ENCODE assay signal across 9 cellular contexts in genomic region chr19:57321164-57321563, GRCh38. TPM values are rescaled to one million over a fixed set of nuclear protein-coding genes. Genes with fewer than 3 reads are reported as not detected.
DNase-seq lines count a peak whose midpoint lies in the region; ATAC-seq and TF ChIP-seq lines count a peak whose summit lies in the region.
"Had no signal": no experiment of that assay in that cellular context is flagged by ENCODE, and none has a peak within 500 bp of the region (broad histone marks: within the 10 kb centered on the region; RNA-seq: fewer than 3 reads in every experiment).

No MANE protein-coding gene starts in this region.

- H3K4me3 ChIP-seq in lower leg skin (ENCODE audit: low read depth, poor library complexity, severe bottlenecking) = peak overlapping the region; percentile 90

- peaks cover 46% of the 10 kb centered on the region for H3K36me3 Mint-ChIP-seq in activated naive CD4-positive, alpha-beta T cell treated with anti-CD3 and anti-CD28 coated beads, Interleukin-2, amount 50 U/mL, for 24 hours
- H3K36me3 Mint-ChIP-seq in activated naive CD8-positive, alpha-beta T cell treated with anti-CD3 and anti-CD28 coated beads, Interleukin-2, amount 50 U/mL, for 24 hours (ENCODE audit: low read depth) = peaks cover 41% of the 10 kb centered on the region
- peaks cover 9% of the 10 kb centered on the region for H3K36me3 Mint-ChIP-seq in type B pancreatic cell

- no peak for TF ChIP-seq POLR2A in lower leg skin (IDR thresholded peaks at IDR 0.05)

- H3K27ac Mint-ChIP-seq in activated naive CD4-positive, alpha-beta T cell treated with anti-CD3 and anti-CD28 coated beads, Interleukin-2, amount 50 U/mL, for 24 hours = peak overlapping the region; percentile 80
- H3K27ac Mint-ChIP-seq in activated naive CD8-positive, alpha-beta T cell treated with anti-CD3 and anti-CD28 coated beads, Interleukin-2, amount 50 U/mL, for 24 hours = peak overlapping the region; percentile 89
- H3K27ac Mint-ChIP-seq in type B pancreatic cell = peak overlapping the region; percentile 97

- DNase-seq in activated naive CD4-positive, alpha-beta T cell treated with Interleukin-2 at 50 U/mL for 16 hours = no peak
- no peak for DNase-seq in activated naive CD8-positive, alpha-beta T cell treated with anti-CD3 and anti-CD28 coated beads, Interleukin-2, amount 50 U/mL, for 24 hours
- DNase-seq in lower leg skin (ENCODE audit: low spot score in 2 of 2) (no peak), type B pancreatic cell (ENCODE audit: extremely low spot score, unreplicated experiment) (no peak)
- DNase-seq in activated CD8-positive, alpha-beta memory T cell treated with anti-CD3 and anti-CD28 coated beads, Interleukin-2, amount 50 U/mL, for 4 hours = no peak
- DNase-seq: stimulated activated CD4-positive, alpha-beta T cell treated with anti-CD3 and anti-CD28 coated beads, Interleukin-4, amount 100 ng/mL, for 4 hours had no signal

- intact Hi-C loops in lower leg skin (cut with DNase I; ENCODE audit: low total_unique reads) = no loop called here

- TF ChIP-seq CTCF in lower leg skin (IDR thresholded peaks at IDR 0.05) = no peak
- TF ChIP-seq CTCF in type B pancreatic cell (conservative IDR thresholded peaks at IDR 0.05) = no peak

- peak overlapping the region; percentile 97 for H3K4me3 Mint-ChIP-seq in activated naive CD4-positive, alpha-beta T cell treated with anti-CD3 and anti-CD28 coated beads, Interleukin-2, amount 50 U/mL, for 24 hours
- H3K4me3 Mint-ChIP-seq in activated naive CD8-positive, alpha-beta T cell treated with anti-CD3 and anti-CD28 coated beads, Interleukin-2, amount 50 U/mL, for 24 hours = peak overlapping the region; percentile 89
- H3K4me3 Mint-ChIP-seq in type B pancreatic cell = peak overlapping the region; percentile 89

- no peak for ATAC-seq in activated naive CD8-positive, alpha-beta T cell treated with anti-CD3 and anti-CD28 coated beads, Interleukin-2, amount 50 U/mL, for 24 hours
- ATAC-seq in GM21381 (IDR thresholded peaks at IDR 0.05; ENCODE audit: unreplicated experiment) = no peak
- no peak for ATAC-seq in HG03354 (IDR thresholded peaks at IDR 0.05; ENCODE audit: poor library complexity, severe bottlenecking, unreplicated experiment)

- H3K4me1 Mint-ChIP-seq in activated naive CD4-positive, alpha-beta T cell treated with anti-CD3 and anti-CD28 coated beads, Interleukin-2, amount 50 U/mL, for 24 hours = peaks cover 29% of the 10 kb centered on the region
- H3K4me1 Mint-ChIP-seq in activated naive CD8-positive, alpha-beta T cell treated with anti-CD3 and anti-CD28 coated beads, Interleukin-2, amount 50 U/mL, for 24 hours = peaks cover 29% of the 10 kb centered on the region
- H3K4me1 Mint-ChIP-seq in type B pancreatic cell (ENCODE audit: unreplicated experiment) = peaks cover 17% of the 10 kb centered on the region

- WGBS in lower leg skin, 2 donors = 25 to 42% methylated on average over 8 of the region's 8 CpGs

- peaks cover 29% of the 10 kb centered on the region for H3K9me3 Mint-ChIP-seq in activated naive CD4-positive, alpha-beta T cell treated with anti-CD3 and anti-CD28 coated beads, Interleukin-2, amount 50 U/mL, for 24 hours
- H3K9me3 Mint-ChIP-seq in activated naive CD8-positive, alpha-beta T cell treated with anti-CD3 and anti-CD28 coated beads, Interleukin-2, amount 50 U/mL, for 24 hours = peaks cover 25% of the 10 kb centered on the region
- H3K9me3 Mint-ChIP-seq in type B pancreatic cell = no peaks in the 10 kb centered on the region

- H3K27me3 Mint-ChIP-seq in activated naive CD4-positive, alpha-beta T cell treated with anti-CD3 and anti-CD28 coated beads, Interleukin-2, amount 50 U/mL, for 24 hours = peaks cover 8% of the 10 kb centered on the region
- peaks cover 18% of the 10 kb centered on the region for H3K27me3 Mint-ChIP-seq in activated naive CD8-positive, alpha-beta T cell treated with anti-CD3 and anti-CD28 coated beads, Interleukin-2, amount 50 U/mL, for 24 hours
- H3K27me3 Mint-ChIP-seq in type B pancreatic cell = peaks cover 15% of the 10 kb centered on the region

RNA-seq across cellular contexts. Expression of gene ZNF543, which starts 0.9 kb away (rescaled TPM):
- 10 to 100 TPM; 11.4 to 15.7 (median 12.4) TPM for total RNA-seq in lower leg skin
- 8.3 and 9.8 TPM in 2 replicates for total RNA-seq in type B pancreatic cell (ENCODE audit: low replicate concordance)

RNA-seq across cellular contexts. Expression of gene ZNF304, which starts 29.9 kb away (rescaled TPM):
- total RNA-seq in lower leg skin (10 to 100 TPM in 1 of 4 donors, 1 to 10 TPM in 3; 8.3 to 11.8 (median 8.9) TPM), type B pancreatic cell (ENCODE audit: low replicate concordance) (12.1 and 12.2 TPM in 2 replicates)

RNA-seq across cellular contexts. Expression of gene ZNF460, which starts 40.9 kb away (rescaled TPM):
- 10 to 100 TPM; 57.6 to 71.0 (median 65.5) TPM for total RNA-seq in lower leg skin
- 58.4 and 66.1 TPM in 2 replicates for total RNA-seq in type B pancreatic cell (ENCODE audit: low replicate concordance)

RNA-seq across cellular contexts. Expression of gene TRAPPC2B, which starts 42.2 kb away (rescaled TPM):
- 10 to 100 TPM; 11.3 to 20.1 (median 19.5) TPM for total RNA-seq in lower leg skin
- total RNA-seq in type B pancreatic cell (ENCODE audit: low replicate concordance) = 11.9 and 12.3 TPM in 2 replicates

RNA-seq across cellular contexts. Expression of gene ZNF547, which starts 42.2 kb away (rescaled TPM):
- total RNA-seq in lower leg skin = 1 to 10 TPM in 3 of 4 donors, under 1 TPM in 1; 0.42 to 2.4 (median 1.4) TPM
- total RNA-seq in type B pancreatic cell (ENCODE audit: low replicate concordance) = 3.9 and 4.9 TPM in 2 replicates
